In genomic region chr10:68233045-68233444, GRCh38 we compare ENCODE assay signal across 2 cellular contexts.
TF ChIP-seq lines count a peak whose summit lies in the region.

No MANE protein-coding gene starts in this region.

TF ChIP-seq in IMR-90, 13 proteins besides CTCF, POLR2A, EP300 and RAD21 (continued from another document):
- TF ChIP-seq RCOR1 (IDR thresholded peaks at IDR 0.05; ENCODE audit: insufficient replicate concordance, low read length) = no peak
- no peak for TF ChIP-seq RFX5 (IDR thresholded peaks at IDR 0.05; ENCODE audit: low read depth, low read length)
- no peak for TF ChIP-seq USF2 (IDR thresholded peaks at IDR 0.05; ENCODE audit: low read depth, low read length)
- TF ChIP-seq MXI1 (IDR thresholded peaks at IDR 0.05; ENCODE audit: borderline replicate concordance, low read depth, low read length) = no peak
- TF ChIP-seq SMC3 (IDR thresholded peaks at IDR 0.05; ENCODE audit: low read depth, low read length) = no peak

TF ChIP-seq in K562, 482 proteins besides CTCF, POLR2A, EP300 and RAD21:
- no peak for TF ChIP-seq AFF4 (CRISPR knock-in tag; IDR thresholded peaks at IDR 0.05)
- TF ChIP-seq RBM34 (IDR thresholded peaks at IDR 0.05; ENCODE audit: borderline replicate concordance, insufficient read depth, low read length) = no peak
- TF ChIP-seq ZNF347 (CRISPR knock-in tag; IDR thresholded peaks at IDR 0.05; ENCODE audit: low read depth) = no peak
- no peak for TF ChIP-seq ZNF780A (CRISPR knock-in tag; IDR thresholded peaks at IDR 0.05)
- TF ChIP-seq CBX5 (IDR thresholded peaks at IDR 0.05; ENCODE audit: borderline replicate concordance, low read depth) = no peak
- peak; percentile 70 for TF ChIP-seq MAFK (IDR thresholded peaks at IDR 0.05; ENCODE audit: low read length)
- no peak for TF ChIP-seq ZNF589 (CRISPR knock-in tag; IDR thresholded peaks at IDR 0.05; ENCODE audit: low read depth)
- TF ChIP-seq TAF1 (IDR thresholded peaks at IDR 0.05; ENCODE audit: control insufficient read depth, extremely low read depth, insufficient read depth, low read length, severe bottlenecking) = no peak
- no peak for TF ChIP-seq ZFP1 (CRISPR knock-in tag; IDR thresholded peaks at IDR 0.05)
- TF ChIP-seq ZNF699 (CRISPR knock-in tag; IDR thresholded peaks at IDR 0.05; ENCODE audit: insufficient replicate concordance) = no peak
- peak; percentile 94 for TF ChIP-seq ZNF316 (IDR thresholded peaks at IDR 0.05)
- no peak for TF ChIP-seq BRD4 (IDR thresholded peaks at IDR 0.05)
- peak; percentile 79 for TF ChIP-seq C11orf30 (IDR thresholded peaks at IDR 0.05; ENCODE audit: low read depth)
- no peak for TF ChIP-seq CBX3 (IDR thresholded peaks at IDR 0.05; ENCODE audit: borderline replicate concordance in 1 of 2, low read length in 2 of 2)
- TF ChIP-seq U2AF1 (optimal IDR thresholded peaks at IDR 0.05; ENCODE audit: low read depth, low read length) = no peak
- no peak for TF ChIP-seq ZNF695 (CRISPR knock-in tag; IDR thresholded peaks at IDR 0.05)
- no peak for TF ChIP-seq ZNF184 (CRISPR knock-in tag; IDR thresholded peaks at IDR 0.05)
- no peak for TF ChIP-seq PKNOX1 (IDR thresholded peaks at IDR 0.05)
- no peak for TF ChIP-seq SIN3B (IDR thresholded peaks at IDR 0.05; ENCODE audit: low read depth)
- TF ChIP-seq MBD1 (CRISPR knock-in tag; IDR thresholded peaks at IDR 0.05) = no peak
- no peak for TF ChIP-seq TCF7L2 (IDR thresholded peaks at IDR 0.05; ENCODE audit: low read depth, low read length)
- TF ChIP-seq ZNF212 (CRISPR knock-in tag; IDR thresholded peaks at IDR 0.05) = no peak
- TF ChIP-seq MAFF (IDR thresholded peaks at IDR 0.05; ENCODE audit: low read length) = peak; percentile 84
- TF ChIP-seq ETS2 (tag; IDR thresholded peaks at IDR 0.05; ENCODE audit: borderline replicate concordance, poor library complexity, severe bottlenecking) = no peak
- peak; percentile 73 for TF ChIP-seq MAFG (tag; conservative IDR thresholded peaks at IDR 0.05)
- TF ChIP-seq HNRNPLL (IDR thresholded peaks at IDR 0.05; ENCODE audit: low read depth, low read length, poor library complexity, severe bottlenecking) = no peak
